ENCODE assay signal across 17 cellular contexts in genomic region chr4:89539374-89539773, GRCh38.
A peak's percentile ranks its signal among the peaks of the same experiment; 100 is the strongest.
DNase-seq lines count a peak whose midpoint lies in the region; ATAC-seq and TF ChIP-seq lines count a peak whose summit lies in the region.
"Had no signal": no experiment of that assay in that cellular context is flagged by ENCODE, and none has a peak within 500 bp of the region (broad histone marks: within the 10 kb centered on the region; RNA-seq: fewer than 3 reads in every experiment).

No MANE protein-coding gene starts in this region.

- H3K4me3 ChIP-seq in cardiac fibroblast (replicated peaks in 1 of 2; ENCODE audit: low read depth in 2 of 2, low read length in 2 of 2) = no peak overlapping the region
- no peak overlapping the region for H3K4me3 ChIP-seq in mesendoderm (ENCODE audit: low read length)
- no peak overlapping the region for H3K4me3 ChIP-seq in mucosa of descending colon
- H3K4me3 ChIP-seq in transverse colon = no peak overlapping the region
- H3K4me3 ChIP-seq: SJCRH30 had no signal

- H3K4me1 ChIP-seq in mesendoderm (ENCODE audit: control insufficient read depth, low read depth, low read length) (no peaks in the 10 kb centered on the region), mucosa of descending colon (ENCODE audit: low read depth) (no peaks in the 10 kb centered on the region), foreskin keratinocyte (no peaks in the 10 kb centered on the region), transverse colon (no peaks in the 10 kb centered on the region)
- H3K4me1 ChIP-seq: parathyroid adenoma, SJCRH30 had no signal

- ATAC-seq in mucosa of descending colon = no peak
- ATAC-seq in foreskin keratinocyte = no peak

- H3K9ac ChIP-seq in mesendoderm (ENCODE audit: low read length) = no peak overlapping the region
- H3K9ac ChIP-seq: parathyroid adenoma had no signal

- TF ChIP-seq CTCF in cardiac fibroblast (IDR thresholded peaks at IDR 0.05; ENCODE audit: low read depth, low read length) (no peak), mucosa of descending colon (IDR thresholded peaks at IDR 0.05) (no peak), foreskin keratinocyte (conservative IDR thresholded peaks at IDR 0.05) (no peak), transverse colon (IDR thresholded peaks at IDR 0.05) (no peak)

- H3K36me3 ChIP-seq in mesendoderm (ENCODE audit: control insufficient read depth, insufficient read depth, low read length) (no peaks in the 10 kb centered on the region), mucosa of descending colon (ENCODE audit: low read depth) (no peaks in the 10 kb centered on the region), transverse colon (no peaks in the 10 kb centered on the region)
- H3K36me3 ChIP-seq: SJCRH30, WERI-Rb-1 had no signal

- H4K5ac ChIP-seq in mesendoderm (ENCODE audit: low read length) = no peak overlapping the region

- no peak overlapping the region for H3K18ac ChIP-seq in mesendoderm (ENCODE audit: low read length)

- H2AK5ac ChIP-seq in mesendoderm (ENCODE audit: low read length) = no peak overlapping the region

- DNase-seq in AG08396 (ENCODE audit: low spot score) (peak; percentile 29), HT-29 (ENCODE audit: low spot score) (peak; percentile 19), cardiac fibroblast (ENCODE audit: low read depth in 2 of 2) (peak; percentile 62 to 77), mesendoderm (peak; percentile 56), NCI-H128 (lab: John Stamatoyannopoulos, UW; ENCODE audit: unreplicated experiment) (no peak), mucosa of descending colon (no peak), foreskin keratinocyte (no peak), transverse colon (no peak)
- DNase-seq: amygdala; C1 segment of cervical spinal cord; effector memory CD4-positive, alpha-beta T cell; hypothalamus; NCI-H1436 treated with DMSO at 0.1 percent for 48 hours; NCI-H82; SJCRH30; WERI-Rb-1 had no signal

- H2BK120ac ChIP-seq in mesendoderm (ENCODE audit: low read depth, low read length) = no peak overlapping the region

- no peak overlapping the region for H2BK15ac ChIP-seq in mesendoderm (replicated peaks; ENCODE audit: low read depth)

- H3K4ac ChIP-seq in mesendoderm (ENCODE audit: low read depth, low read length) = no peak overlapping the region

- in situ Hi-C loops in transverse colon (cut with MboI; ENCODE audit: low pct_ligation_motif_present in 1 of 4, low pct_unique_long_range_greater_than_20kb in 1 of 4, low sequenced_read_pairs in 3 of 4) = no loop called here

- H3K56ac ChIP-seq in mesendoderm (ENCODE audit: low read length) = no peak overlapping the region

- no peak overlapping the region for H4K8ac ChIP-seq in mesendoderm (ENCODE audit: low read depth, low read length)

- H3K79me2 ChIP-seq in mesendoderm (ENCODE audit: control insufficient read depth, insufficient read depth, low read length) = no peaks in the 10 kb centered on the region
- H3K79me2 ChIP-seq: parathyroid adenoma had no signal

- H3K79me1 ChIP-seq in mesendoderm (ENCODE audit: low read length) = no peaks in the 10 kb centered on the region

- H2BK5ac ChIP-seq in mesendoderm (ENCODE audit: low read length) = no peak overlapping the region

- H3K9me3 ChIP-seq in mucosa of descending colon (no peaks in the 10 kb centered on the region), transverse colon (peaks cover 0 to 3% of the 10 kb centered on the region in 2 donors)
- H3K9me3 ChIP-seq: SJCRH30 had no signal

- intact Hi-C loops in mucosa of descending colon (cut with DNase I, micrococcal nuclease) = no loop called here
- intact Hi-C loops in transverse colon (cut with DNase I; ENCODE audit: low total_unique reads) = no loop called here

- no CpG with 5 or more reads among the region's 3 CpGs for whole genome bisulfite sequencing in mesendoderm (ENCODE audit: extremely low coverage, insufficient coverage, low lambda C conversion rate)
- 61 to 74% methylated on average over 3 of the region's 3 CpGs for WGBS in transverse colon (ENCODE audit: low coverage in 1 of 2), 2 donors

- H3K4me2 ChIP-seq in mesendoderm (ENCODE audit: low read length) = no peak overlapping the region

- no peak for TF ChIP-seq EP300 in transverse colon (IDR thresholded peaks at IDR 0.05; ENCODE audit: low read depth)

- H3K27ac ChIP-seq in mesendoderm (ENCODE audit: low read depth, low read length) (no peak overlapping the region), foreskin keratinocyte (no peak overlapping the region), transverse colon (no peak overlapping the region)
- H3K27ac ChIP-seq: parathyroid adenoma, SJCRH30, WERI-Rb-1 had no signal

- H3K23ac ChIP-seq in mesendoderm (ENCODE audit: low read length) = no peak overlapping the region

- H3K27me3 ChIP-seq in mesendoderm (ENCODE audit: insufficient read depth, low read length, poor library complexity) (no peaks in the 10 kb centered on the region), foreskin keratinocyte (peaks cover 7% of the 10 kb centered on the region), transverse colon (no peaks in the 10 kb centered on the region)
- H3K27me3 ChIP-seq: SJCRH30 had no signal

- TF ChIP-seq POLR2A in transverse colon (IDR thresholded peaks at IDR 0.05) = no peak

Comparison
In these comparisons a context has a peak if more than half of its experiments do, and no peak if none do; other contexts are left out.
1. DNase-seq: peak in AG08396 (single experiment), HT-29 (single experiment), cardiac fibroblast (2 of 2) and mesendoderm (single experiment); none in NCI-H128 (single experiment), mucosa of descending colon (0 of 3), foreskin keratinocyte (0 of 2) and transverse colon (single experiment).